In genomic region chr5:51226420-51226735, GRCh38 we compare ENCODE assay signal across 1 cellular context.
TF ChIP-seq lines count a peak whose summit lies in the region.

No MANE protein-coding gene starts in this region.

TF ChIP-seq in GM23338, 12 proteins besides CTCF, POLR2A, EP300 and RAD21 (continued from another document):
- TF ChIP-seq EZH2 (IDR thresholded peaks at IDR 0.05; ENCODE audit: low read depth, unreplicated experiment): no peak
- TF ChIP-seq POLR2AphosphoS5 (IDR thresholded peaks at IDR 0.05; ENCODE audit: low read depth): no peak
- no peak for TF ChIP-seq JUNB (IDR thresholded peaks at IDR 0.05; ENCODE audit: unreplicated experiment)
- no peak for TF ChIP-seq ZNF462 (CRISPR knock-in tag; IDR thresholded peaks at IDR 0.05)
- TF ChIP-seq STAT1 (IDR thresholded peaks at IDR 0.05; ENCODE audit: unreplicated experiment): no peak
